Comparison of ENCODE assay signal across 14 cellular contexts in genomic region chr6:43351951-43352350, GRCh38. TPM values are rescaled to one million over a fixed set of nuclear protein-coding genes. Genes with fewer than 3 reads are reported as not detected.
"Had no signal": no experiment of that assay in that cellular context is flagged by ENCODE, and none has a peak within 500 bp of the region (broad histone marks: within the 10 kb centered on the region; RNA-seq: fewer than 3 reads in every experiment).

No MANE protein-coding gene starts in this region.

RNA-seq across cellular contexts. Expression of gene CRIP3, which starts 43.3 kb away (rescaled TPM):
- total RNA-seq: activated CD8-positive, alpha-beta T cell treated with anti-CD3 and anti-CD28 coated beads, Interleukin-2, amount 10 ng/mL, durations not matched to agents 7 days and 5 days; T-helper 1 cell treated with Interleukin-12 subunit alpha and Interleukin-12 subunit beta and Interleukin-4 antibody, amounts not matched to agents 30 ng/mL and 1 ng/mL, for 36 hours had no signal

RNA-seq across cellular contexts. Expression of gene SLC22A7, which starts 53.9 kb away (rescaled TPM):
- total RNA-seq: activated CD4-positive, alpha-beta memory T cell treated with anti-CD3 and anti-CD28 coated beads for 36 hours; activated CD4-positive, alpha-beta memory T cell treated with anti-CD3 and anti-CD28 coated beads, Interleukin-2, amount 10 ng/mL, durations not matched to agents 7 days and 5 days; activated CD4-positive, alpha-beta T cell treated with anti-CD3 and anti-CD28 coated beads for 36 hours; activated CD4-positive, alpha-beta T cell treated with anti-CD3 and anti-CD28 coated beads, Interleukin-2, amount 10 ng/mL, durations not matched to agents 24 days and 14 days; activated CD4-positive, alpha-beta T cell treated with anti-CD3 and anti-CD28 coated beads, Interleukin-2, amount 10 ng/mL, durations not matched to agents 7 days and 5 days; activated CD8-positive, alpha-beta memory T cell treated with anti-CD3 and anti-CD28 coated beads for 36 hours; activated CD8-positive, alpha-beta memory T cell treated with anti-CD3 and anti-CD28 coated beads, Interleukin-2, amount 10 ng/mL, durations not matched to agents 7 days and 5 days; activated CD8-positive, alpha-beta T cell treated with anti-CD3 and anti-CD28 coated beads for 36 hours; activated CD8-positive, alpha-beta T cell treated with anti-CD3 and anti-CD28 coated beads, Interleukin-2, amount 10 ng/mL, durations not matched to agents 7 days and 5 days; T-cell; T-helper 1 cell treated with Interleukin-12 subunit alpha and Interleukin-12 subunit beta and Interleukin-4 antibody, amounts not matched to agents 30 ng/mL and 1 ng/mL, for 36 hours; T-helper 17 cell; T-helper 2 cell treated with Interferon-gamma antibody and Interleukin-4, amounts not matched to agents 100 ng/mL and 5 ng/mL, for 36 hours; WTC11 had no signal
